In the genomic region with DNA sequence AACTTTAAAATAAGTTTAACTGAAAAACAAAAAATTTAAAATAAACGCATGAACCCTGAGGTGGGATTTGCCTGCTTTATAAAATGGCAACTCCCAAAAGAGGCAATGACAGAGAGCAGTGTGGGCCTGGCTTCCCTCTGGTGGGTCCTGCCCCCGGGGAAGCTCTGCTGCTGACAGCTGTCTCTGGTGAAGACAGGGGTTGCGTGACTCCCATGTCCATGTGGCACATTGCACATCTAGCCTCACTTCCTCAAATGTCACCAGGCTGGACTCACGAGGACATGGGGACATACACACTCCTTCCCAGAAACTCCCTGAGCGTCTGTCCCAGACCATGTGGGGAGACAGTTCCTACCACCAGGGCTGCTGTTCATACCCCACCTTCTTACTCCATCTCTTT, we compare ENCODE assay signal across 12 cellular contexts.
A peak's percentile ranks its signal among the peaks of the same experiment; 100 is the strongest.
DNase-seq lines count a peak whose midpoint lies in the region; ATAC-seq and TF ChIP-seq lines count a peak whose summit lies in the region.
"Had no signal": no experiment of that assay in that cellular context is flagged by ENCODE, and none has a peak within 500 bp of the region (broad histone marks: within the 10 kb centered on the region; RNA-seq: fewer than 3 reads in every experiment).

No MANE protein-coding gene starts in this region.

- H3K4me3 Mint-ChIP-seq in central memory CD8-positive, alpha-beta T cell: no peak overlapping the region
- H3K4me3 Mint-ChIP-seq in mesothelial cell of epicardium: no peak overlapping the region
- H3K4me3 Mint-ChIP-seq in activated CD8-positive, alpha-beta memory T cell treated with anti-CD3 and anti-CD28 coated beads, Interleukin-2, amount 10 ng/mL, durations not matched to agents 7 days and 5 days: no peak overlapping the region

- H3K36me3 Mint-ChIP-seq in central memory CD8-positive, alpha-beta T cell (ENCODE audit: insufficient read depth): peaks cover 10% of the 10 kb centered on the region
- H3K36me3 Mint-ChIP-seq in mesothelial cell of epicardium: peaks cover 9% of the 10 kb centered on the region
- peaks cover 2% of the 10 kb centered on the region for H3K36me3 Mint-ChIP-seq in activated CD8-positive, alpha-beta memory T cell treated with anti-CD3 and anti-CD28 coated beads, Interleukin-2, amount 10 ng/mL, durations not matched to agents 7 days and 5 days

- peaks cover 24% of the 10 kb centered on the region for H3K4me1 Mint-ChIP-seq in central memory CD8-positive, alpha-beta T cell
- peaks cover 3% of the 10 kb centered on the region for H3K4me1 Mint-ChIP-seq in mesothelial cell of epicardium
- H3K4me1 Mint-ChIP-seq in activated CD8-positive, alpha-beta memory T cell treated with anti-CD3 and anti-CD28 coated beads, Interleukin-2, amount 10 ng/mL, durations not matched to agents 7 days and 5 days: peaks cover 11% of the 10 kb centered on the region

- H3K27me3 ChIP-seq in left ventricle myocardium inferior (ENCODE audit: low read depth) (no peaks in the 10 kb centered on the region), colonic mucosa (no peaks in the 10 kb centered on the region)

- H3K27ac ChIP-seq in left ventricle myocardium inferior (replicated peaks): no peak overlapping the region
- no peak overlapping the region for H3K27ac ChIP-seq in colonic mucosa

- intact Hi-C loops in Right ventricle myocardium inferior (cut with DNase I) (no loop called here), left ventricle myocardium inferior (cut with micrococcal nuclease) (no loop called here), colonic mucosa (cut with DNase I) (no loop called here)

- H3K4me1 ChIP-seq in left ventricle myocardium inferior: peaks cover 31% of the 10 kb centered on the region
- H3K4me1 ChIP-seq in colonic mucosa: no peaks in the 10 kb centered on the region

- ATAC-seq in Right ventricle myocardium inferior (peak; percentile 78), HG02938 (IDR thresholded peaks at IDR 0.05; ENCODE audit: unreplicated experiment) (no peak)
- no peak for ATAC-seq in central memory CD8-positive, alpha-beta T cell (replicated peaks; ENCODE audit: extremely low read depth, poor library complexity, severe bottlenecking)
- no peak for ATAC-seq in activated CD8-positive, alpha-beta memory T cell treated with anti-CD3 and anti-CD28 coated beads, Interleukin-2, amount 10 ng/mL, durations not matched to agents 7 days and 5 days

- H3K27ac Mint-ChIP-seq in central memory CD8-positive, alpha-beta T cell (ENCODE audit: low read depth): peak overlapping the region; percentile 19
- H3K27ac Mint-ChIP-seq in mesothelial cell of epicardium: peak overlapping the region; percentile 34
- no peak overlapping the region for H3K27ac Mint-ChIP-seq in activated CD8-positive, alpha-beta memory T cell treated with anti-CD3 and anti-CD28 coated beads, Interleukin-2, amount 10 ng/mL, durations not matched to agents 7 days and 5 days

- H3K4me3 ChIP-seq in left ventricle myocardium inferior: no peak overlapping the region
- no peak overlapping the region for H3K4me3 ChIP-seq in colonic mucosa

- no peak for DNase-seq in Right ventricle myocardium inferior (ENCODE audit: missing footprints)
- DNase-seq in left ventricle myocardium inferior: no peak
- DNase-seq in central memory CD8-positive, alpha-beta T cell (ENCODE audit: low spot score in 2 of 2): no peak
- DNase-seq in mesothelial cell of epicardium (ENCODE audit: low spot score in 2 of 2, unreplicated experiment in 2 of 2): no peak
- DNase-seq in colonic mucosa: no peak
- DNase-seq in T1000 (lab: John Stamatoyannopoulos, UW): no peak
- DNase-seq in activated CD8-positive, alpha-beta memory T cell treated with anti-CD3 and anti-CD28 coated beads, Interleukin-2, amount 10 ng/mL, durations not matched to agents 7 days and 5 days: no peak
- DNase-seq: activated CD4-positive, CD25-positive, alpha-beta regulatory T cell treated with anti-CD3 and anti-CD28 coated beads, Interleukin-2, amount 50 U/mL, for 72 hours; HCEC 1CT; NCI-H1417; NCI-H526 treated with DMSO at 0.1 percent for 48 hours had no signal

- no peaks in the 10 kb centered on the region for H3K9me3 Mint-ChIP-seq in central memory CD8-positive, alpha-beta T cell
- peaks cover under 1% of the 10 kb centered on the region for H3K9me3 Mint-ChIP-seq in mesothelial cell of epicardium
- no peaks in the 10 kb centered on the region for H3K9me3 Mint-ChIP-seq in activated CD8-positive, alpha-beta memory T cell treated with anti-CD3 and anti-CD28 coated beads, Interleukin-2, amount 10 ng/mL, durations not matched to agents 7 days and 5 days (ENCODE audit: low read depth)

- H3K27me3 Mint-ChIP-seq in central memory CD8-positive, alpha-beta T cell: no peaks in the 10 kb centered on the region
- no peaks in the 10 kb centered on the region for H3K27me3 Mint-ChIP-seq in mesothelial cell of epicardium (ENCODE audit: low read depth)
- no peaks in the 10 kb centered on the region for H3K27me3 Mint-ChIP-seq in activated CD8-positive, alpha-beta memory T cell treated with anti-CD3 and anti-CD28 coated beads, Interleukin-2, amount 10 ng/mL, durations not matched to agents 7 days and 5 days

- H3K36me3 ChIP-seq in left ventricle myocardium inferior: peaks cover 17% of the 10 kb centered on the region
- no peaks in the 10 kb centered on the region for H3K36me3 ChIP-seq in colonic mucosa

- H3K9me3 ChIP-seq in left ventricle myocardium inferior (replicated peaks) (no peaks in the 10 kb centered on the region), colonic mucosa (no peaks in the 10 kb centered on the region)

- H3K9ac ChIP-seq in colonic mucosa (ENCODE audit: low read depth in 2 of 2, low read length in 2 of 2): no peak overlapping the region

- TF ChIP-seq CTCF in left ventricle myocardium inferior (IDR thresholded peaks at IDR 0.05; ENCODE audit: borderline replicate concordance): no peak
- no peak for TF ChIP-seq CTCF in mesothelial cell of epicardium (IDR thresholded peaks at IDR 0.05; ENCODE audit: unreplicated experiment)
- no peak for TF ChIP-seq CTCF in colonic mucosa (IDR thresholded peaks at IDR 0.05)

- CTCF ChIA-PET in activated CD8-positive, alpha-beta memory T cell treated with anti-CD3 and anti-CD28 coated beads, Interleukin-2, amount 10 ng/mL, durations not matched to agents 7 days and 5 days (lab: Charles Lee): interaction anchor here (0.7 to 1.5 kb wide), 2 partner anchors 72 to 75 kb away, joined by 3 to 4 read pairs; no protein-coding TSS in a partner anchor
